In the genomic region with DNA sequence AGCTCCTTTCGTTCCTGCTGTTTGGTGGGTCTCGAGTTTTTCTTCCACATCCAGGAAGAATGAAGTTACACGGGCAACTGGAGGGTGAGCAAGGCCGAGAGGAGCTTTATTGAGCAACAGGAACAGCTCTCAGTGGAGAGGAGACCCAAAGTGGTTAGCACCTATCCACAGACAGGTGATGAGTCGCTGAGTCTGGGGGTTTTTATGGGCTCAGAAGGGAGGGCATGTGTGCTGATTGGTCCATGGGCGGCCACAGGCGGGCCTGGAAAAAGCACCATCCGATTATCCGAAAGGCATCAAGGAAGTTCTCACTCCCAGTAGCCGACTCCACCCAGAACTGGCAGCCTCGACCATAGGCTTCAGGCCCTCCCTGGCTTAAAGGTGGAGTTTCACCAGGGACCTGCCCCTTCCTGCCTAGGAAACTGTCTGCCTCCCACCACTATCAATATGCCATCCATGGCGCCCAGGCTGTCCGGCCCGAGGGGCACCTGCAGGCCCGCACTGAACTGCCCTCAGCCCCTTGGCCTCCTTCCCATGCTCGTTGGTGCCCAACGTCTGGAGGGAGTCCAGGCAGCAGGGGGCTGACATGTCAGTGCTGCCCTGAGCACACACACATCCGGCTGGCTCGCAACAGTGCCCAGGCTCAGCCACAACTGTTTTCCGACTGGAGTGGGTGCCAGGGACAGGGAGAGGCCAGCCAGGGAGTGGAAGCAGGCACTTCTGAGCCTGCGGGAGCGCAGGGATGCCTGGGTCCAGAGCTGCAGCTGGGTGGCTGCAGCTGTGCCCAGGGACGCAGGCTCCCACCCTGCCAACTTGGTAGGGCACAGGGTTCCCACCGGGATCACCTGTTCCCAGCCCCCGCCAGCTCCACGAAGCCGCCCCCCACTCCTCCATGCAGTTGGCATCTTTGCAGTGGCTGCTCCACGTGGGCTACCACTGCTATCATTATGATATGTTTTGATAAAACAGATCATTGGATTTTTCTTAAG, we compare ENCODE assay signal across 2 cellular contexts.
TF ChIP-seq lines count a peak whose summit lies in the region.

No MANE protein-coding gene starts in this region.

TF ChIP-seq in HCT116, 20 proteins besides CTCF, POLR2A, EP300 and RAD21 (continued from another document):
- TF ChIP-seq, protein P1, sequence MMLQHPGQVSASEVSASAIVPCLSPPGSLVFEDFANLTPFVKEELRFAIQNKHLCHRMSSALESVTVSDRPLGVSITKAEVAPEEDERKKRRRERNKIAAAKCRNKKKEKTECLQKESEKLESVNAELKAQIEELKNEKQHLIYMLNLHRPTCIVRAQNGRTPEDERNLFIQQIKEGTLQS (IDR thresholded peaks at IDR 0.05), result no peak
- TF ChIP-seq YY1 (IDR thresholded peaks at IDR 0.05; ENCODE audit: extremely low read depth, insufficient replicate concordance, low read depth, low read length), result no peak
- TF ChIP-seq POLR2AphosphoS5 (IDR thresholded peaks at IDR 0.05; ENCODE audit: low read depth, low read length), result no peak
- no peak for TF ChIP-seq JUND (IDR thresholded peaks at IDR 0.05)
- no peak for TF ChIP-seq ZNF274 (IDR thresholded peaks at IDR 0.05; ENCODE audit: low read depth, low read length)
- TF ChIP-seq EGR1 (IDR thresholded peaks at IDR 0.05; ENCODE audit: low read depth), result no peak
- no peak for TF ChIP-seq EZH2phosphoT487 (IDR thresholded peaks at IDR 0.05; ENCODE audit: borderline replicate concordance)
- TF ChIP-seq ELF1 (IDR thresholded peaks at IDR 0.05; ENCODE audit: borderline replicate concordance, low read depth), result no peak
- no peak for TF ChIP-seq SRF (IDR thresholded peaks at IDR 0.05; ENCODE audit: low read depth)
- TF ChIP-seq, protein P2, sequence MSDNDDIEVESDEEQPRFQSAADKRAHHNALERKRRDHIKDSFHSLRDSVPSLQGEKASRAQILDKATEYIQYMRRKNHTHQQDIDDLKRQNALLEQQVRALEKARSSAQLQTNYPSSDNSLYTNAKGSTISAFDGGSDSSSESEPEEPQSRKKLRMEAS (IDR thresholded peaks at IDR 0.05), result no peak
- TF ChIP-seq CEBPB (IDR thresholded peaks at IDR 0.05; ENCODE audit: low read depth), result no peak
- TF ChIP-seq ZFX (IDR thresholded peaks at IDR 0.05), result no peak
- no peak for TF ChIP-seq SIN3A (IDR thresholded peaks at IDR 0.05; ENCODE audit: low read depth)
- no peak for TF ChIP-seq EZH2 (IDR thresholded peaks at IDR 0.05)

TF ChIP-seq in GM12878, 131 proteins besides CTCF, POLR2A, EP300 and RAD21:
- TF ChIP-seq, protein P3, sequence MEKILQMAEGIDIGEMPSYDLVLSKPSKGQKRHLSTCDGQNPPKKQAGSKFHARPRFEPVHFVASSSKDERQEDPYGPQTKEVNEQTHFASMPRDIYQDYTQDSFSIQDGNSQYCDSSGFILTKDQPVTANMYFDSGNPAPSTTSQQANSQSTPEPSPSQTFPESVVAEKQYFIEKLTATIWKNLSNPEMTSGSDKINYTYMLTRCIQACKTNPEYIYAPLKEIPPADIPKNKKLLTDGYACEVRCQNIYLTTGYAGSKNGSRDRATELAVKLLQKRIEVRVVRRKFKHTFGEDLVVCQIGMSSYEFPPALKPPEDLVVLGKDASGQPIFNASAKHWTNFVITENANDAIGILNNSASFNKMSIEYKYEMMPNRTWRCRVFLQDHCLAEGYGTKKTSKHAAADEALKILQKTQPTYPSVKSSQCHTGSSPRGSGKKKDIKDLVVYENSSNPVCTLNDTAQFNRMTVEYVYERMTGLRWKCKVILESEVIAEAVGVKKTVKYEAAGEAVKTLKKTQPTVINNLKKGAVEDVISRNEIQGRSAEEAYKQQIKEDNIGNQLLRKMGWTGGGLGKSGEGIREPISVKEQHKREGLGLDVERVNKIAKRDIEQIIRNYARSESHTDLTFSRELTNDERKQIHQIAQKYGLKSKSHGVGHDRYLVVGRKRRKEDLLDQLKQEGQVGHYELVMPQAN (conservative IDR thresholded peaks at IDR 0.05), result no peak
- no peak for TF ChIP-seq IKZF1 (conservative IDR thresholded peaks at IDR 0.05)
- TF ChIP-seq SMC3 (IDR thresholded peaks at IDR 0.05; ENCODE audit: borderline replicate concordance, low read length), result no peak
- TF ChIP-seq, protein P4, sequence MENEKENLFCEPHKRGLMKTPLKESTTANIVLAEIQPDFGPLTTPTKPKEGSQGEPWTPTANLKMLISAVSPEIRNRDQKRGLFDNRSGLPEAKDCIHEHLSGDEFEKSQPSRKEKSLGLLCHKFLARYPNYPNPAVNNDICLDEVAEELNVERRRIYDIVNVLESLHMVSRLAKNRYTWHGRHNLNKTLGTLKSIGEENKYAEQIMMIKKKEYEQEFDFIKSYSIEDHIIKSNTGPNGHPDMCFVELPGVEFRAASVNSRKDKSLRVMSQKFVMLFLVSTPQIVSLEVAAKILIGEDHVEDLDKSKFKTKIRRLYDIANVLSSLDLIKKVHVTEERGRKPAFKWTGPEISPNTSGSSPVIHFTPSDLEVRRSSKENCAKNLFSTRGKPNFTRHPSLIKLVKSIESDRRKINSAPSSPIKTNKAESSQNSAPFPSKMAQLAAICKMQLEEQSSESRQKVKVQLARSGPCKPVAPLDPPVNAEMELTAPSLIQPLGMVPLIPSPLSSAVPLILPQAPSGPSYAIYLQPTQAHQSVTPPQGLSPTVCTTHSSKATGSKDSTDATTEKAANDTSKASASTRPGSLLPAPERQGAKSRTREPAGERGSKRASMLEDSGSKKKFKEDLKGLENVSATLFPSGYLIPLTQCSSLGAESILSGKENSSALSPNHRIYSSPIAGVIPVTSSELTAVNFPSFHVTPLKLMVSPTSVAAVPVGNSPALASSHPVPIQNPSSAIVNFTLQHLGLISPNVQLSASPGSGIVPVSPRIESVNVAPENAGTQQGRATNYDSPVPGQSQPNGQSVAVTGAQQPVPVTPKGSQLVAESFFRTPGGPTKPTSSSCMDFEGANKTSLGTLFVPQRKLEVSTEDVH (IDR thresholded peaks at IDR 0.05; ENCODE audit: low read depth, partially characterized antibody), result no peak
- TF ChIP-seq ZNF207 (IDR thresholded peaks at IDR 0.05; ENCODE audit: borderline replicate concordance), result no peak
- TF ChIP-seq, protein P5, sequence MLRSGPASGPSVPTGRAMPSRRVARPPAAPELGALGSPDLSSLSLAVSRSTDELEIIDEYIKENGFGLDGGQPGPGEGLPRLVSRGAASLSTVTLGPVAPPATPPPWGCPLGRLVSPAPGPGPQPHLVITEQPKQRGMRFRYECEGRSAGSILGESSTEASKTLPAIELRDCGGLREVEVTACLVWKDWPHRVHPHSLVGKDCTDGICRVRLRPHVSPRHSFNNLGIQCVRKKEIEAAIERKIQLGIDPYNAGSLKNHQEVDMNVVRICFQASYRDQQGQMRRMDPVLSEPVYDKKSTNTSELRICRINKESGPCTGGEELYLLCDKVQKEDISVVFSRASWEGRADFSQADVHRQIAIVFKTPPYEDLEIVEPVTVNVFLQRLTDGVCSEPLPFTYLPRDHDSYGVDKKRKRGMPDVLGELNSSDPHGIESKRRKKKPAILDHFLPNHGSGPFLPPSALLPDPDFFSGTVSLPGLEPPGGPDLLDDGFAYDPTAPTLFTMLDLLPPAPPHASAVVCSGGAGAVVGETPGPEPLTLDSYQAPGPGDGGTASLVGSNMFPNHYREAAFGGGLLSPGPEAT (IDR thresholded peaks at IDR 0.05; ENCODE audit: low read depth), result no peak
- TF ChIP-seq MTA3 (IDR thresholded peaks at IDR 0.05; ENCODE audit: borderline replicate concordance, low read length), result no peak
